Comparison of ENCODE assay signal across 11 cellular contexts in the genomic region with DNA sequence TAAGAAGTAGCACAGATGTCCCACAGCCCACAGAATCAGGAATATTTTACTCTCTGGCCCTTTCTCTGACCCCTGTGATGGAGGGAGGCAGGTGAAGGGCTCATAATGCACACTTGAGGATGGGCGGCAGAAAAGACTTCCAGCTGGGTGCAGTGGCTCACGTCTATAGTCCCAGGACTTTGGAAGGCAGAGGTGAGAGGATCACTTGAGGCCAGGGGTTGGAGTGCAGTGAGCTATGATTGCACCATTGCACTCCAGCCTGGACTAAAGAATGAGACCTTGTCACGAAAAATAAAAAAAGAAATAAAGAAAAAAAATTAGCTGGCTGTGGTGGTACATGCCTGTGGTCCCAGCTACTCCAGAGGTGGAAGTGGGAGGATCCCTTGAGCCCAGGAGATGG. TPM values are rescaled to one million over a fixed set of nuclear protein-coding genes. Genes with fewer than 3 reads are reported as not detected.
"Had no signal": no experiment of that assay in that cellular context is flagged by ENCODE, and none has a peak within 500 bp of the region (broad histone marks: within the 10 kb centered on the region; RNA-seq: fewer than 3 reads in every experiment).

No MANE protein-coding gene starts in this region.

- H3K9me3 ChIP-seq: HAP-1 had no signal

- H3K4me3 ChIP-seq: GM23248, HAP-1, K562 had no signal

- ATAC-seq: HCT116, K562 had no signal

- H3K4me3 Mint-ChIP-seq: HFFc6 had no signal

- H3K27ac ChIP-seq: GM23248, HL-60 had no signal

- DNase-seq: GM23248, GOT3, H7, HFFc6, IMR-90 had no signal

- H3K27ac Mint-ChIP-seq: HFFc6 had no signal

- H3K4me1 ChIP-seq: HAP-1 had no signal

- H3K9ac ChIP-seq: GM23248 had no signal

RNA-seq across cellular contexts. Expression of a gene that starts 13.5 kb away (rescaled TPM):
- total RNA-seq: GM23248, H4, HFFc6, HT1080, IMR-90, K562 had no signal
- polyA plus RNA-seq: GM23248, IMR-90, K562 had no signal

RNA-seq across cellular contexts. Expression of a gene that starts 33.3 kb away (rescaled TPM):
- total RNA-seq: GM23248, HT1080, IMR-90, K562 had no signal
- polyA plus RNA-seq: GM23248, IMR-90, K562 had no signal
